In the genomic region with DNA sequence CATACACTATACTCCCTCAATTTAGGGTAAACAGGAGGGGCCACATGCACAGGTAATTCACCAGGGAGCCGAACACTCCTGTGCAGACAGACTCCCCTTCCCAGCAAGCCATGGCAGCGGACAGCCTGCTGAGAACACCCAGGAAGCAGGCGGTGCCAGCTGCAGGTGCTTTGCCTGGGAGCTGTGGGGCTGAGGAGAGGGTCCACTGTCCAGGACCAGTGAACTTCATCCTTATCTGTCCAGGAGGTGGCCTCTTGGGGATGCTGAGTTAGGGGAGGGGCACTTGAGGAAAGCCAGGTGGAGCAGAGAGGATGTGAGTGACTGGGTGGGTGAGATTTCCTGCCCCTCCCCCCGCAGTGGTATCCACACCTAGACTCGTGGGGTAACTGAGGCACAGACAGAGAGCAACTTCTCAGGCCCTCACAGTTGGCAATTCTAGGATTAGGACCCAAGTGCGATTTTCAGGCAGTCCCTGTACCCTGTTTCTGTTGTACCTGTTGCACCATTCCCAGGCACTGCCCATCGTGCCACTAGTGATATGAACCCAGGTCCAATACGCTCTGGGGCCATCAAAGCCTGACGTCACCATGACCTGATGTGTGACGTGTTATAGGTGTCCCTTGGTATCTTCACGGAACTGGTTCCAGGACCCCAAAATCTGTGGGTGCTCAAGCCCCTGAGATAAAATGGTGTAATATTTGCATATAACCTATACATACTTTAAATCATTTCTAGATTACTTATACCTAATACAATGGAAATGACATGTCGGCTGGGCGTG, we compare ENCODE assay signal across 1 cellular context.
TF ChIP-seq lines count a peak whose summit lies in the region.

No MANE protein-coding gene starts in this region.

TF ChIP-seq in HCT116, 20 proteins besides CTCF, POLR2A, EP300 and RAD21:
- TF ChIP-seq CBX3 (IDR thresholded peaks at IDR 0.05; ENCODE audit: low read depth) (no peak), TCF7L2 (IDR thresholded peaks at IDR 0.05; ENCODE audit: borderline replicate concordance, extremely low read depth, insufficient read depth, insufficient read length) (no peak), ELF1 (IDR thresholded peaks at IDR 0.05; ENCODE audit: borderline replicate concordance, low read depth) (no peak), FOSL1 (IDR thresholded peaks at IDR 0.05; ENCODE audit: low read depth) (no peak), ZNF274 (IDR thresholded peaks at IDR 0.05; ENCODE audit: low read depth, low read length) (no peak), REST (IDR thresholded peaks at IDR 0.05; ENCODE audit: low read depth) (no peak), EGR1 (IDR thresholded peaks at IDR 0.05; ENCODE audit: low read depth) (no peak), CEBPB (IDR thresholded peaks at IDR 0.05; ENCODE audit: low read depth) (no peak), JUND (IDR thresholded peaks at IDR 0.05) (no peak)
